Comparison of ENCODE assay signal across 18 cellular contexts in genomic region chr5:53739111-53739510, GRCh38.
DNase-seq lines count a peak whose midpoint lies in the region; ATAC-seq, FAIRE-seq and TF ChIP-seq lines count a peak whose summit lies in the region.
"Had no signal": no experiment of that assay in that cellular context is flagged by ENCODE, and none has a peak within 500 bp of the region (broad histone marks: within the 10 kb centered on the region; RNA-seq: fewer than 3 reads in every experiment).

No MANE protein-coding gene starts in this region.

- no peaks in the 10 kb centered on the region for H3K9me3 Mint-ChIP-seq in MCF 10A (ENCODE audit: unreplicated experiment)
- H3K9me3 Mint-ChIP-seq: HFFc6 had no signal

- H3K4me1 ChIP-seq in mammary epithelial cell (ENCODE audit: insufficient read depth, low read length) (no peaks in the 10 kb centered on the region), keratinocyte (ENCODE audit: control insufficient read depth, extremely low read depth, insufficient read depth, low read length) (no peaks in the 10 kb centered on the region), esophagus squamous epithelium (no peaks in the 10 kb centered on the region)
- H3K4me1 ChIP-seq: BE2C had no signal

- H3K79me2 ChIP-seq in mammary epithelial cell (ENCODE audit: insufficient read depth, low read length) (no peaks in the 10 kb centered on the region), keratinocyte (ENCODE audit: control insufficient read depth, insufficient read depth, low read length) (no peaks in the 10 kb centered on the region)

- no peaks in the 10 kb centered on the region for H3K4me1 Mint-ChIP-seq in MCF 10A (ENCODE audit: insufficient read depth, unreplicated experiment)
- H3K4me1 Mint-ChIP-seq: CD4-positive, alpha-beta memory T cell had no signal

- DNase-seq in mammary epithelial cell (peak; percentile 12), MCF 10A (ENCODE audit: unreplicated experiment) (no peak), bronchial epithelial cell (ENCODE audit: low read depth) (peak; percentile 74), keratinocyte (ENCODE audit: low read depth, low spot score) (no peak), esophagus squamous epithelium (lab: John Stamatoyannopoulos, UW) (no peak), AG08395 (ENCODE audit: low spot score) (no peak)
- DNase-seq: BE2C; CD4-positive, alpha-beta memory T cell; DND-41; GDM1; HCEC 1CT; HFFc6 had no signal

- in situ Hi-C loops in mammary epithelial cell (cut with MboI; ENCODE audit: low sequenced_read_pairs in 2 of 2): no loop called here

- no peak overlapping the region for H3K4me3 ChIP-seq in mammary epithelial cell (replicated peaks in 1 of 3; ENCODE audit: insufficient read depth in 1 of 3, low read depth in 2 of 3, low read length in 3 of 3)
- H3K4me3 ChIP-seq in bronchial epithelial cell (ENCODE audit: low read depth, low read length): no peak overlapping the region
- H3K4me3 ChIP-seq in keratinocyte (ENCODE audit: control insufficient read depth in 2 of 3, extremely low read depth in 1 of 3, insufficient read depth in 2 of 3, low read depth in 1 of 3, low read length in 3 of 3): no peak overlapping the region
- no peak overlapping the region for H3K4me3 ChIP-seq in esophagus squamous epithelium

- H3K27me3 Mint-ChIP-seq in MCF 10A (ENCODE audit: insufficient read depth, unreplicated experiment): peaks cover 7% of the 10 kb centered on the region

- no peaks in the 10 kb centered on the region for H4K20me1 ChIP-seq in mammary epithelial cell (ENCODE audit: insufficient read depth, low read length)
- H4K20me1 ChIP-seq in keratinocyte (ENCODE audit: control insufficient read depth, extremely low read depth, insufficient read depth, low read length): no peaks in the 10 kb centered on the region

- POLR2A ChIA-PET in MCF 10A (lab: Yijun Ruan, JAX): no interaction called here

- TF ChIP-seq POLR2A in esophagus squamous epithelium (IDR thresholded peaks at IDR 0.05): no peak

- H3K4me2 ChIP-seq in mammary epithelial cell (ENCODE audit: insufficient read depth, low read depth, low read length): no peak overlapping the region
- no peak overlapping the region for H3K4me2 ChIP-seq in keratinocyte (ENCODE audit: control insufficient read depth, extremely low read depth, insufficient read depth, low read depth, low read length)

- H3K36me3 Mint-ChIP-seq in MCF 10A (ENCODE audit: insufficient read depth, unreplicated experiment): no peaks in the 10 kb centered on the region
- H3K36me3 Mint-ChIP-seq: CD4-positive, alpha-beta memory T cell had no signal

- dilution Hi-C loops in mammary epithelial cell (cut with HindIII; ENCODE audit: low sequenced_read_pairs) (no loop called here), keratinocyte (cut with MboI; ENCODE audit: extremely low pct_ligation_motif_present, low sequenced_read_pairs) (no loop called here)

- FAIRE-seq in bronchial epithelial cell (lab: Jason Lieb, UNC) (peak; percentile 64), keratinocyte (lab: Jason Lieb, UNC) (no peak)
- FAIRE-seq: A204.1, GM19239, H1, HTR-8/SVneo had no signal

- no peak overlapping the region for H3K4me3 Mint-ChIP-seq in MCF 10A (ENCODE audit: unreplicated experiment)
- H3K4me3 Mint-ChIP-seq: CD4-positive, alpha-beta memory T cell; HFFc6 had no signal

- no peak overlapping the region for H3K27ac Mint-ChIP-seq in MCF 10A (ENCODE audit: low read depth, unreplicated experiment)
- H3K27ac Mint-ChIP-seq: CD4-positive, alpha-beta memory T cell; HFFc6 had no signal

- intact Hi-C loops in mammary epithelial cell (cut with micrococcal nuclease) (loop anchor here (5.0 kb wide), 1 partner anchor 478 kb away; no protein-coding TSS in a partner anchor), MCF 10A (cut with micrococcal nuclease) (loop anchor here (10.0 kb wide), 1 partner anchor 56 kb away; no protein-coding TSS in a partner anchor), esophagus squamous epithelium (cut with DNase I) (no loop called here)

- no peak overlapping the region for H3K9ac ChIP-seq in mammary epithelial cell (ENCODE audit: insufficient read depth, low read length)
- H3K9ac ChIP-seq in keratinocyte (ENCODE audit: control insufficient read depth, extremely low read depth, insufficient read depth, low read length): no peak overlapping the region

- no TSS peak for BruUV-seq in mammary epithelial cell (replicated peaks; lab: Mats Ljungman, UMichigan)
- BruUV-seq in MCF 10A (replicated peaks; lab: Mats Ljungman, UMichigan): no TSS peak

- H3K27ac ChIP-seq in mammary epithelial cell (ENCODE audit: insufficient read depth, low read depth, low read length) (no peak overlapping the region), keratinocyte (ENCODE audit: control insufficient read depth, insufficient read depth, low read length) (no peak overlapping the region), esophagus squamous epithelium (no peak overlapping the region)
- H3K27ac ChIP-seq: C4-2B had no signal

- TF ChIP-seq CTCF in mammary epithelial cell (conservative IDR thresholded peaks at IDR 0.05 in 1 of 2, IDR thresholded peaks at IDR 0.05 in 1 of 2; ENCODE audit: extremely low read depth in 1 of 2, insufficient read depth in 1 of 2, low read depth in 1 of 2, low read length in 2 of 2) (no peak), MCF 10A (IDR thresholded peaks at IDR 0.05; ENCODE audit: unreplicated experiment) (no peak), bronchial epithelial cell (IDR thresholded peaks at IDR 0.05; ENCODE audit: insufficient read depth, low read length, severe bottlenecking) (no peak), keratinocyte (optimal IDR thresholded peaks at IDR 0.05 in 1 of 3, IDR thresholded peaks at IDR 0.05 in 1 of 3, conservative IDR thresholded peaks at IDR 0.05 in 1 of 3; ENCODE audit: extremely low read depth in 1 of 3, insufficient read depth in 2 of 3, low read length in 3 of 3) (no peak), esophagus squamous epithelium (IDR thresholded peaks at IDR 0.05) (no peak)

- H3K9me3 ChIP-seq in mammary epithelial cell (replicated peaks; ENCODE audit: insufficient read depth, low read length) (no peaks in the 10 kb centered on the region), keratinocyte (ENCODE audit: control insufficient read depth, low read depth, low read length) (no peaks in the 10 kb centered on the region), esophagus squamous epithelium (no peaks in the 10 kb centered on the region)
- H3K9me3 ChIP-seq: BE2C had no signal

- no peaks in the 10 kb centered on the region for H3K9me1 ChIP-seq in keratinocyte (ENCODE audit: control insufficient read depth, extremely low read depth, insufficient read depth, low read length)

- H2AFZ ChIP-seq in mammary epithelial cell (ENCODE audit: low read depth, low read length) (peak overlapping the region; percentile 83), keratinocyte (ENCODE audit: control insufficient read depth, low read length) (peak overlapping the region; percentile 30)

- no peak for ATAC-seq in HG02571 (IDR thresholded peaks at IDR 0.05; ENCODE audit: unreplicated experiment)

- H3K36me3 ChIP-seq in mammary epithelial cell (ENCODE audit: insufficient read depth, low read length): no peaks in the 10 kb centered on the region
- H3K36me3 ChIP-seq in bronchial epithelial cell (ENCODE audit: control insufficient read depth, insufficient read depth, low read length): no peaks in the 10 kb centered on the region
- H3K36me3 ChIP-seq in keratinocyte (ENCODE audit: control insufficient read depth in 2 of 2, extremely low read depth in 1 of 2, insufficient read depth in 2 of 2, low read length in 2 of 2): no peaks in the 10 kb centered on the region
- no peaks in the 10 kb centered on the region for H3K36me3 ChIP-seq in esophagus squamous epithelium
- H3K36me3 ChIP-seq: BE2C had no signal

- H3K27me3 ChIP-seq in mammary epithelial cell (ENCODE audit: insufficient read depth, low read length) (no peaks in the 10 kb centered on the region), bronchial epithelial cell (ENCODE audit: control insufficient read depth, insufficient read depth, low read length) (no peaks in the 10 kb centered on the region), keratinocyte (ENCODE audit: control insufficient read depth, extremely low read depth, insufficient read depth, low read length) (no peaks in the 10 kb centered on the region), esophagus squamous epithelium (no peaks in the 10 kb centered on the region)
- H3K27me3 ChIP-seq: BE2C had no signal

- CTCF ChIA-PET in mammary epithelial cell (lab: Charles Lee; ENCODE audit: low non-redundant PET) (no interaction called here), MCF 10A (lab: Yijun Ruan, JAX) (interaction anchor here (0.6 kb wide), 1 partner anchor 43 kb away, joined by 3 read pairs; no protein-coding TSS in a partner anchor)

- 81% methylated on average over 4 of the region's 4 CpGs for WGBS in mammary epithelial cell (ENCODE audit: low coverage, missing lambda C conversion rate)
- WGBS in esophagus squamous epithelium, 2 donors: 38 to 63% methylated on average over 4 of the region's 4 CpGs

Comparison
In these comparisons a context has a peak if more than half of its experiments do, and no peak if none do; other contexts are left out.
1. DNase-seq: peak in mammary epithelial cell (single experiment) and bronchial epithelial cell (single experiment); none in MCF 10A (single experiment), keratinocyte (single experiment), esophagus squamous epithelium (single experiment) and AG08395 (single experiment).